Comparison of ENCODE assay signal across 8 cellular contexts in the genomic region with DNA sequence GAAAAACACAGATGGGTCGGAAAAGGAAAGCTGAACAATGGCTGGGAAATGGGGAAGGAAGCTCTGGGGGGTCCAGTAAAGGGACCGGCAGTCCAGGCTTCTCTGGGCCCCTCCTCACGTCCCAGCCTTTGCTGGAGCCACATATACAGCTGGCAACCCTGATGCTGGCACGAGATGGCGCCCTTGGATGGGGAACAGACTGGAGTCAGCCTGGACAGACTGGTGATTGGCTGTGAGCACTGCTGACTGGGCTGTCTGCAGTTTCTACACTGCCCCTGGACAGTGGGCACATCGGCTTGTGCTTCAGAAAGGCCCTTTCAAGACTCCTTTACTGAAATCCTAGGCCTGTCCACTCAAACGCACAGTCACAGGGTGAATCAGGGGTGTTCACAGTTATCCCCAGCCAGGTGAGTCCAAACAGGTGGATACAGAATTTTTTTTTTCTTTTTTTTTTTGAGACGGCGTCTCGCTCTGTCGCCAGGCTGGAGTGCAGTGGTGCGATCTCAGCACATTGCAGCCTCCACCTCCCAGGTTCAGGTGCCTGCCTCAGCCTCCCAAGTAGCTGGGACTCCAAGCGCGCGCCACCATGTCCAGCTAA. TPM values are rescaled to one million over a fixed set of nuclear protein-coding genes. Genes with fewer than 3 reads are reported as not detected.
DNase-seq lines count a peak whose midpoint lies in the region; ATAC-seq, FAIRE-seq and TF ChIP-seq lines count a peak whose summit lies in the region.

No MANE protein-coding gene starts in this region.

- no peaks in the 10 kb centered on the region for H3F3A ChIP-seq in PC-9 (ENCODE audit: insufficient read depth, low read depth)

- no peaks in the 10 kb centered on the region for H3K9me3 Mint-ChIP-seq in activated T-helper 2 cell treated with anti-CD3 and anti-CD28 coated beads, Interferon-gamma antibody, Interleukin-2, Interleukin-4, amounts not matched to agents 10 μg/mL and 5 μg/mL and 100 μg/mL, durations not matched to agents 14 hours and 24 hours and 36 hours

- TF ChIP-seq POLR2A in upper lobe of left lung (IDR thresholded peaks at IDR 0.05): no peak

- DNase-seq in DMS153 treated with DMSO at 0.1 percent for 48 hours (lab: John Stamatoyannopoulos, UW; ENCODE audit: unreplicated experiment) (peak; percentile 69), PC-9 (peak; percentile 59 to 79), frontal cortex (ENCODE audit: low spot score in 2 of 2) (peak; percentile 51 to 82), omental fat pad (ENCODE audit: low spot score) (peak; percentile 72), upper lobe of left lung (peak in 1 of 2 donors; percentile 82)
- peak; percentile 17 for DNase-seq in activated T-helper 2 cell treated with anti-CD3 and anti-CD28 coated beads, Interferon-gamma antibody, Interleukin-2, Interleukin-4, amounts not matched to agents 10 μg/mL and 5 μg/mL and 100 μg/mL, durations not matched to agents 14 hours and 24 hours and 36 hours (ENCODE audit: low spot score)

- H3K27me3 ChIP-seq in PC-9 (ENCODE audit: insufficient read depth, low read depth) (no peaks in the 10 kb centered on the region), upper lobe of left lung (no peaks in the 10 kb centered on the region)

- POLR2A ChIA-PET in PC-9 (lab: Charles Lee; ENCODE audit: unreplicated experiment): no interaction called here

- no peak overlapping the region for H3K27ac Mint-ChIP-seq in activated T-helper 2 cell treated with anti-CD3 and anti-CD28 coated beads, Interferon-gamma antibody, Interleukin-2, Interleukin-4, amounts not matched to agents 10 μg/mL and 5 μg/mL and 100 μg/mL, durations not matched to agents 14 hours and 24 hours and 36 hours

- FAIRE-seq in frontal cortex (lab: Jason Lieb, UNC): no peak

- H3K9me3 ChIP-seq in PC-9 (ENCODE audit: insufficient read depth, low read depth) (no peaks in the 10 kb centered on the region), upper lobe of left lung (no peaks in the 10 kb centered on the region)

- H3K36me3 Mint-ChIP-seq in activated T-helper 2 cell treated with anti-CD3 and anti-CD28 coated beads, Interferon-gamma antibody, Interleukin-2, Interleukin-4, amounts not matched to agents 10 μg/mL and 5 μg/mL and 100 μg/mL, durations not matched to agents 14 hours and 24 hours and 36 hours (ENCODE audit: low read depth): no peaks in the 10 kb centered on the region

- no peak overlapping the region for H3K4me3 ChIP-seq in PC-9
- H3K4me3 ChIP-seq in upper lobe of left lung: no peak overlapping the region

- WGBS in upper lobe of left lung, 2 donors: 52 to 53% methylated on average over 15 of the region's 15 CpGs

- H3K4me1 Mint-ChIP-seq in activated T-helper 2 cell treated with anti-CD3 and anti-CD28 coated beads, Interferon-gamma antibody, Interleukin-2, Interleukin-4, amounts not matched to agents 10 μg/mL and 5 μg/mL and 100 μg/mL, durations not matched to agents 14 hours and 24 hours and 36 hours (ENCODE audit: low read depth): no peaks in the 10 kb centered on the region

- H3K27ac ChIP-seq in PC-9 (no peak overlapping the region), upper lobe of left lung (no peak overlapping the region)

- H4K20me1 ChIP-seq in PC-9 (ENCODE audit: insufficient read depth): no peaks in the 10 kb centered on the region

- no peaks in the 10 kb centered on the region for H3K79me2 ChIP-seq in PC-9 (ENCODE audit: low read depth)

- ATAC-seq in omental fat pad (ENCODE audit: low FRiP score) (peak; percentile 62), upper lobe of left lung (ENCODE audit: low FRiP score in 2 of 2) (peak; percentile 83 to 88), GM21423 (IDR thresholded peaks at IDR 0.05; ENCODE audit: unreplicated experiment) (no peak)

- peaks cover 20% of the 10 kb centered on the region for H3K27me3 Mint-ChIP-seq in activated T-helper 2 cell treated with anti-CD3 and anti-CD28 coated beads, Interferon-gamma antibody, Interleukin-2, Interleukin-4, amounts not matched to agents 10 μg/mL and 5 μg/mL and 100 μg/mL, durations not matched to agents 14 hours and 24 hours and 36 hours (ENCODE audit: low read depth)

- BruUV-seq in PC-9 (replicated peaks; lab: Mats Ljungman, UMichigan): no TSS peak

- no peak for TF ChIP-seq EP300 in upper lobe of left lung (IDR thresholded peaks at IDR 0.05)

- no peak overlapping the region for H3K4me2 ChIP-seq in PC-9

- H3K4me1 ChIP-seq in PC-9 (replicated peaks; ENCODE audit: insufficient read depth) (no peaks in the 10 kb centered on the region), upper lobe of left lung (no peaks in the 10 kb centered on the region)

- peak; percentile 64 for TF ChIP-seq CTCF in LNCAP (IDR thresholded peaks at IDR 0.05)
- peak; percentile 66 for TF ChIP-seq CTCF in PC-9 (conservative IDR thresholded peaks at IDR 0.05)
- peak in 1 of 3 donors; percentile 35 for TF ChIP-seq CTCF in omental fat pad (IDR thresholded peaks at IDR 0.05)
- TF ChIP-seq CTCF in upper lobe of left lung (IDR thresholded peaks at IDR 0.05): peak; percentile 50 to 88 (median 70)

- no peaks in the 10 kb centered on the region for H3K9me2 ChIP-seq in PC-9 (ENCODE audit: insufficient read depth)

- H3K36me3 ChIP-seq in PC-9 (ENCODE audit: low read depth) (no peaks in the 10 kb centered on the region), upper lobe of left lung (no peaks in the 10 kb centered on the region)

- H3K4me3 Mint-ChIP-seq in activated T-helper 2 cell treated with anti-CD3 and anti-CD28 coated beads, Interferon-gamma antibody, Interleukin-2, Interleukin-4, amounts not matched to agents 10 μg/mL and 5 μg/mL and 100 μg/mL, durations not matched to agents 14 hours and 24 hours and 36 hours (ENCODE audit: low read depth): no peak overlapping the region

- H2AFZ ChIP-seq in PC-9: no peak overlapping the region

- CTCF ChIA-PET in PC-9 (lab: Charles Lee): interaction anchor here (0.6 to 1.3 kb wide), 4 partner anchors 27 to 983 kb away, joined by 3 to 5 read pairs (median 4); no protein-coding TSS in a partner anchor

- intact Hi-C loops in PC-9 (cut with micrococcal nuclease; ENCODE audit: unreplicated experiment): loop anchor here (1.0 to 2.0 kb wide), 3 partner anchors 222 to 544 kb away; no protein-coding TSS in a partner anchor
- intact Hi-C loops in activated T-helper 2 cell treated with anti-CD3 and anti-CD28 coated beads, Interferon-gamma antibody, Interleukin-2, Interleukin-4, amounts not matched to agents 10 μg/mL and 5 μg/mL and 100 μg/mL, durations not matched to agents 14 hours and 24 hours and 36 hours (cut with micrococcal nuclease): loop anchor here (1.0 kb wide), 1 partner anchor 222 kb away; no protein-coding TSS in a partner anchor

RNA-seq across cellular contexts. Expression of gene ZBTB40, which starts 31.1 kb away (rescaled TPM):
- total RNA-seq in PC-9 (2021): 13.7 and 21.4 TPM in 2 replicates
- 17.6 and 18.6 TPM in 2 replicates for total RNA-seq in activated T-helper 2 cell treated with anti-CD3 and anti-CD28 coated beads, Interferon-gamma antibody, Interleukin-2, Interleukin-4, amounts not matched to agents 10 μg/mL and 5 μg/mL and 100 μg/mL, durations not matched to agents 14 hours and 24 hours and 36 hours
- 10.2 TPM for total RNA-seq in frontal cortex
- total RNA-seq in omental fat pad: 10 to 100 TPM; 13.2 to 19.9 (median 17.8) TPM
- 10 to 100 TPM; 18.1 to 62.9 (median 24.1) TPM for total RNA-seq in upper lobe of left lung
